ENCODE assay signal across 1 cellular context in the genomic region with DNA sequence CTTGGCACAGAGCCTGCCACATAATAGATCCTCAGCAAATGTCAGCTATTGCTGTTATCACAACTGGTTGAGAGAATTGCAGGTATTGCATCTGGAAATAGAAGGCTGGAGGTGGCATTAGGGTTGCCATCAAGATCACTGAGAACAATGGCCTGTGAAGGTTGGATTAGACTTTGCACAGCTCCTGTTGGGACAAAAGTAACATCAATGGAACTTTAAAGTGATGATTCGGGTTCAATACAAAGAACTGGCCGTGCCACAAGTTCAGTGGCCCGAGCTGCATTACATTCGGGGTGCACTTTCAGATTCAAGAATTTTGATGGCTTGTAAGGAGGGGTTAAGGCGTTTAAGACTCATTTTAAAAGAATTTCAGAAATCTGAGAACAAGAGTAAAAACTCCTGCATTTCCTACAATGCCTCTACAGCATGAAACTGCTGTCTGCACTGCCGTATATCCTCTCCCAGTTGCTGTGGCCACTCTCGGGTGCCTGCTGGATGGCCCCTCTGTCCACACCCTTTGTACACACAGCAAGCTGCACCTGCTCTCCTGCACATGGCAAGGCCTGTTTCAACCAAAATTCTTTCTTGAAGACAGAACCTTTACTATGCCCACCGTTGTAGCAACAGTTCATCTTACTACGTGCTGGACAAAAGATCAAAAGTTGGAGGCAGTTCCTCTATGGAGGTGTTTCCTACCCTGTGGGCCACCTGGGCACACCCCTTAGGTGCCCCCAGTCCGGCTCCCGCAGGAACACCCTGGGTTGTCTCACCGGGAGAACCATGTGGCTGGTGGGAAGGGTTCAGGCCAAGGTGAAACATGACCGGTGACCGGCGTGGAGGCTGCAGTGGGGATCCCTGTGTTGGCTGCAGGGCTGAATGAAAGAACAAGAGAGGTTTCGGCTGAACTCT.
TF ChIP-seq lines count a peak whose summit lies in the region.

No MANE protein-coding gene starts in this region.

TF ChIP-seq in H1, 55 proteins besides CTCF, POLR2A, EP300 and RAD21:
- no peak for TF ChIP-seq BRCA1 (IDR thresholded peaks at IDR 0.05; ENCODE audit: low read depth, low read length)
- TF ChIP-seq BACH1 (IDR thresholded peaks at IDR 0.05; ENCODE audit: low read length): no peak
